ENCODE assay signal across 7 cellular contexts in the genomic region with DNA sequence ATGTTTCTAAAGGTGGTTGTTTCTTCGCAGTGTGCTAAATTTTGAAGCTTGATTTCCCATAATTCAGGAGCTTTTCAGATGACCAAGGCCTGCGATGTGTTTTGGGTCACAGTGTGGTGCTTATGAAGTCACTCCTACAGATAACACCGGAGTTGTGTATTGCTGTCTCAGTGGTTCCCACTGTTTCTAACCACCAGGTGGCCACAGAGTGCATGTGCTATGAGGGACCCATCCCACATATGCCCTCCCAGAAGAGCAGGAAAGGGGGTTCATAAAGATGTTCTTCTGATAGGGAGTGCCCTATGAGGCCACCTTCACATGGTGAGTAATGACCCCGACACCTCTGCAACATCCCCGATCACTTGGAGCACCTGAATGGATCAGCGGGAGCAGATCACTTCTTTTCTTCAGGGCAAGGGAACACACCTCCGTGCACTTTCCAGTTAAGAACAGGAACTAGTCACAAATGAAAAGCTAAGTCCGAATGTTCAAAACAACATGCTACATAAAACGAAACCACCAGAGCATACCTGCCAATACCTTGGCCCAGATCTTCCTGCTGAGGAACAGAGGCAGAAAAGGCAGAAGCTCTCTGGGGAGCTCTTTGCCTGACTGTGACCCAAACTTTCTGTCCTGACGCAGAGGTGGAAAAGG.
DNase-seq lines count a peak whose midpoint lies in the region; ATAC-seq and TF ChIP-seq lines count a peak whose summit lies in the region.
"Not testable (repeated sequence)": the region's sequence is repeated elsewhere in the genome, so short reads cannot be mapped to it uniquely, and the experiment has no call there.

No MANE protein-coding gene starts in this region.

- ATAC-seq in lower lobe of right lung = peak; percentile 59 to 68

- H3K27me3 ChIP-seq in HAP-1 (ENCODE audit: low read depth); lower lobe of right lung (ENCODE audit: low read depth): not testable (repeated sequence)

- not testable (repeated sequence) for H3K27ac ChIP-seq in lower lobe of right lung

- not testable (repeated sequence) for H3K36me3 ChIP-seq in HAP-1 (replicated peaks); lower lobe of right lung

- TF ChIP-seq CTCF in epithelial cell of esophagus (IDR thresholded peaks at IDR 0.05; ENCODE audit: insufficient read depth, low read depth, low read length, missing control alignments) (peak; percentile 45), lower lobe of right lung (IDR thresholded peaks at IDR 0.05) (peak; percentile 43)

- not testable (repeated sequence) for H3K9me3 ChIP-seq in HAP-1, lower lobe of right lung

- not testable (repeated sequence) for H3K4me3 ChIP-seq in HAP-1; epithelial cell of esophagus (ENCODE audit: low read length); lower lobe of right lung

- intact Hi-C loops in lower lobe of right lung (cut with DNase I) = not testable (repeated sequence)

- in situ Hi-C loops in HAP-1 (cut with MboI; ENCODE audit: low sequenced_read_pairs) = not testable (repeated sequence)

- DNase-seq in EL (peak; percentile 9), HAP-1 (ENCODE audit: low spot score in 2 of 2) (peak; percentile 8 to 57), NAMALWA (ENCODE audit: low spot score) (peak; percentile 79), SK-N-DZ (ENCODE audit: low spot score) (peak; percentile 18), epithelial cell of esophagus (ENCODE audit: low read depth) (peak; percentile 25)
- peak; percentile 3 for DNase-seq in activated naive CD4-positive, alpha-beta T cell treated with Interleukin-2 at 50 U/mL for 16 hours
- not testable (repeated sequence) for DNase-seq in lower lobe of right lung

- H3K4me1 ChIP-seq in HAP-1, lower lobe of right lung: not testable (repeated sequence)
